Comparison of ENCODE assay signal across 23 cellular contexts in the genomic region with DNA sequence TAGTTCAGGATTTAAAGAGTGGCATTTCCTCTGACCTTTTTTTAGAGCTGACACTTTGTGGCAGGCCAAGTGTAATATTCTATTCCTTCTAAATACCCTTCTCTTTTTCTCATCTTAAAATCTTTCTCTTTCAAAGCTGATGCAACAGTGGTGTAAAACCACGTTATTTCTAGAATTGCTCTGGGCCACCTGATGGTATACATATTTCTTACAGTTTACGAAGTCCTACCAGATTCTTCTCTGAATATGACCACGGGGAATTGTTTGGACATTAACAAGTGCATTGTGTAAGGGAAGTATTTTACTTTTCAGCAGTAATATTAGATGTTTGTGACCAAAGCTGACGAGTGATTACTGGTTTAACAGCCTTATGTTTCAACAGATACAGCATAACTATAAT.
"Had no signal": no experiment of that assay in that cellular context is flagged by ENCODE, and none has a peak within 500 bp of the region (broad histone marks: within the 10 kb centered on the region; RNA-seq: fewer than 3 reads in every experiment).

No MANE protein-coding gene starts in this region.

- H3K4me1 ChIP-seq: foreskin keratinocyte, vagina had no signal

- H3K9me3 Mint-ChIP-seq: activated B cell treated with CpG ODN at 0.5 μM for 24 hours; activated CD4-positive, alpha-beta memory T cell treated with anti-CD3 and anti-CD28 coated beads for 36 hours; activated naive CD8-positive, alpha-beta T cell treated with anti-CD3 and anti-CD28 coated beads, Interleukin-2, amount 10 ng/mL, durations not matched to agents 7 days and 5 days; dendritic cell treated with granulocyte-macrophage colony-stimulating factor and Interleukin-4, amounts not matched to agents 40 ng/mL and 50 ng/mL, for 4 days; nephron; stimulated activated naive CD8-positive, alpha-beta T cell treated with anti-CD3 and anti-CD28 coated beads, Interleukin-15, Interleukin-2, amounts not matched to agents 100 ng/mL and 50 ng/mL, for 24 hours had no signal

- H3K36me3 ChIP-seq: brain microvascular endothelial cell, esophagus muscularis mucosa, right atrium auricular region, vagina had no signal

- H3K4me1 Mint-ChIP-seq: activated B cell treated with CpG ODN at 0.5 μM for 24 hours; activated naive CD8-positive, alpha-beta T cell treated with anti-CD3 and anti-CD28 coated beads, Interleukin-2, amount 10 ng/mL, durations not matched to agents 7 days and 5 days; central memory CD8-positive, alpha-beta T cell had no signal

- H3K9me3 ChIP-seq: esophagus muscularis mucosa, right atrium auricular region, vagina had no signal

- H3K27ac ChIP-seq: brain microvascular endothelial cell, esophagus muscularis mucosa, foreskin keratinocyte, skin epidermis, vagina had no signal

- H3K27ac Mint-ChIP-seq: activated B cell treated with CpG ODN at 0.5 μM for 24 hours; activated CD4-positive, alpha-beta memory T cell treated with anti-CD3 and anti-CD28 coated beads for 36 hours; activated naive CD8-positive, alpha-beta T cell treated with anti-CD3 and anti-CD28 coated beads, Interleukin-2, amount 10 ng/mL, durations not matched to agents 7 days and 5 days; dendritic cell treated with granulocyte-macrophage colony-stimulating factor and Interleukin-4, amounts not matched to agents 40 ng/mL and 50 ng/mL, for 4 days; nephron; progenitor cell of endocrine pancreas; stimulated activated naive CD8-positive, alpha-beta T cell treated with anti-CD3 and anti-CD28 coated beads, Interleukin-15, Interleukin-2, amounts not matched to agents 100 ng/mL and 50 ng/mL, for 24 hours had no signal

- H3K27me3 ChIP-seq: brain microvascular endothelial cell, esophagus muscularis mucosa, foreskin keratinocyte, right atrium auricular region, vagina had no signal

- H3K4me3 Mint-ChIP-seq: activated B cell treated with CpG ODN at 0.5 μM for 24 hours; activated CD4-positive, alpha-beta memory T cell treated with anti-CD3 and anti-CD28 coated beads for 36 hours; activated naive CD8-positive, alpha-beta T cell treated with anti-CD3 and anti-CD28 coated beads, Interleukin-2, amount 10 ng/mL, durations not matched to agents 7 days and 5 days; central memory CD8-positive, alpha-beta T cell; dendritic cell treated with granulocyte-macrophage colony-stimulating factor and Interleukin-4, amounts not matched to agents 40 ng/mL and 50 ng/mL, for 4 days; nephron; stimulated activated naive CD8-positive, alpha-beta T cell treated with anti-CD3 and anti-CD28 coated beads, Interleukin-15, Interleukin-2, amounts not matched to agents 100 ng/mL and 50 ng/mL, for 24 hours had no signal

- DNase-seq: activated B cell treated with CpG ODN at 0.5 μM for 24 hours; activated CD4-positive, alpha-beta memory T cell treated with anti-CD3 and anti-CD28 coated beads for 36 hours; activated CD4-positive, alpha-beta T cell treated with anti-CD3 and anti-CD28 coated beads for 4 hours; activated naive CD8-positive, alpha-beta T cell treated with anti-CD3 and anti-CD28 coated beads, Interleukin-2, amount 10 ng/mL, durations not matched to agents 7 days and 5 days; brain microvascular endothelial cell; effector CD8-positive, alpha-beta T cell; foreskin keratinocyte; head of caudate nucleus; kidney; mammary epithelial cell; midbrain; occipital lobe; stimulated activated CD4-positive, alpha-beta T cell treated with anti-CD3 and anti-CD28 coated beads, Interleukin-15, amount 100 ng/mL, for 24 hours; stimulated activated CD4-positive, alpha-beta T cell treated with anti-CD3 and anti-CD28 coated beads, Interleukin-2, amount 100 ng/mL, for 48 hours had no signal

- H3K36me3 Mint-ChIP-seq: activated CD4-positive, alpha-beta memory T cell treated with anti-CD3 and anti-CD28 coated beads for 36 hours; activated naive CD8-positive, alpha-beta T cell treated with anti-CD3 and anti-CD28 coated beads, Interleukin-2, amount 10 ng/mL, durations not matched to agents 7 days and 5 days had no signal

- H3K27me3 Mint-ChIP-seq: activated B cell treated with CpG ODN at 0.5 μM for 24 hours; activated CD4-positive, alpha-beta memory T cell treated with anti-CD3 and anti-CD28 coated beads for 36 hours; activated naive CD8-positive, alpha-beta T cell treated with anti-CD3 and anti-CD28 coated beads, Interleukin-2, amount 10 ng/mL, durations not matched to agents 7 days and 5 days; central memory CD8-positive, alpha-beta T cell; dendritic cell treated with granulocyte-macrophage colony-stimulating factor and Interleukin-4, amounts not matched to agents 40 ng/mL and 50 ng/mL, for 4 days; progenitor cell of endocrine pancreas; stimulated activated naive CD8-positive, alpha-beta T cell treated with anti-CD3 and anti-CD28 coated beads, Interleukin-15, Interleukin-2, amounts not matched to agents 100 ng/mL and 50 ng/mL, for 24 hours had no signal

- H3K4me3 ChIP-seq: esophagus muscularis mucosa, right atrium auricular region, skin epidermis, vagina had no signal
